20 cellular contexts compared by ENCODE assay signal in the genomic region with DNA sequence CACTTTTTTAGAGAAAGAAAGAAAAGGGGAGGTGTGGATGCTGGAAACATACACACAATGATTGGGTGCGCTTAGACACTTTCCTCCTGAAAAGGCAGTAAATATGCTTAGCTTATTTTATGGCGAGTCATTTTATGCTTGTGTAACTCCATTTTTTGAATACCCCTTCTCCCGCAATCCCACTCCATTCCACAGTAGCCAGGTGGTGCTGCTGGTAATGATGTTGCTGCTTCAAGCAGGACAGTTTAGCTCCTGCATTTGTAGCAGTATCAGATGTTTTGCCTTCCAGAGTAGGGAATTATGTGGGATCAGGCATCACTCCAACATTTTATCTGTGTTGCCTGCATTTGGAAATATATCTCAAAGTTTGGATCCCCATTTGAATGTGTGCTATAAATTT.
DNase-seq lines count a peak whose midpoint lies in the region; ATAC-seq, FAIRE-seq and TF ChIP-seq lines count a peak whose summit lies in the region.
"Had no signal": no experiment of that assay in that cellular context is flagged by ENCODE, and none has a peak within 500 bp of the region (broad histone marks: within the 10 kb centered on the region; RNA-seq: fewer than 3 reads in every experiment).

No MANE protein-coding gene starts in this region.

- TF ChIP-seq CTCF in astrocyte of the spinal cord (IDR thresholded peaks at IDR 0.05; ENCODE audit: low read depth, low read length) (no peak), nephron (IDR thresholded peaks at IDR 0.05; ENCODE audit: unreplicated experiment in 3 of 3) (no peak), type B pancreatic cell (conservative IDR thresholded peaks at IDR 0.05) (no peak)

- TF ChIP-seq POLR2A in GM12892 (IDR thresholded peaks at IDR 0.05; ENCODE audit: low read depth, low read length): no peak

- DNase-seq in NCI-H226 (peak; percentile 12), amniotic epithelial cell (ENCODE audit: low read depth) (peak; percentile 1), astrocyte of the spinal cord (ENCODE audit: low read depth, low spot score) (peak; percentile 8), type B pancreatic cell (ENCODE audit: extremely low spot score, unreplicated experiment) (no peak), GM12892 (ENCODE audit: insufficient read length) (no peak), NCI-H1048 (lab: John Stamatoyannopoulos, UW) (no peak)
- DNase-seq: C1 segment of cervical spinal cord; Calu3; CD4-positive, alpha-beta memory T cell; COR-L47; DMS79; EL; GDM1; GOT3; H9 had no signal

- H3K27ac Mint-ChIP-seq in nephron: peak overlapping the region in 2 of 3 experiments; percentile 42 to 77
- H3K27ac Mint-ChIP-seq in type B pancreatic cell: no peak overlapping the region
- H3K27ac Mint-ChIP-seq: CD4-positive, alpha-beta memory T cell; H9 had no signal

- no peak overlapping the region for H3K4me3 Mint-ChIP-seq in nephron
- H3K4me3 Mint-ChIP-seq in type B pancreatic cell: no peak overlapping the region
- H3K4me3 Mint-ChIP-seq: CD4-positive, alpha-beta memory T cell; H9 had no signal

- peaks cover 29% of the 10 kb centered on the region for H3K9me3 Mint-ChIP-seq in nephron
- peaks cover 7% of the 10 kb centered on the region for H3K9me3 Mint-ChIP-seq in type B pancreatic cell

- no peak for ATAC-seq in GM18858 (IDR thresholded peaks at IDR 0.05; ENCODE audit: unreplicated experiment)
- ATAC-seq: GM12878, HCT116 had no signal

- H3K4me3 ChIP-seq in astrocyte of the spinal cord (ENCODE audit: low read depth, low read length): no peak overlapping the region
- H3K4me3 ChIP-seq: GM12878 had no signal

- H3K4me1 Mint-ChIP-seq in nephron (no peaks in the 10 kb centered on the region), type B pancreatic cell (ENCODE audit: unreplicated experiment) (no peaks in the 10 kb centered on the region)
- H3K4me1 Mint-ChIP-seq: CD4-positive, alpha-beta memory T cell had no signal

- in situ Hi-C loops in astrocyte of the spinal cord (cut with HindIII; ENCODE audit: low sequenced_read_pairs): no loop called here

- no peak for FAIRE-seq in GM12892 (lab: Jason Lieb, UNC)
- FAIRE-seq: GM12878, GM18507 had no signal

- no peaks in the 10 kb centered on the region for H3K36me3 Mint-ChIP-seq in nephron (ENCODE audit: low read depth)
- no peaks in the 10 kb centered on the region for H3K36me3 Mint-ChIP-seq in type B pancreatic cell
- H3K36me3 Mint-ChIP-seq: CD4-positive, alpha-beta memory T cell had no signal

- H3K27me3 Mint-ChIP-seq in nephron (ENCODE audit: low read depth) (no peaks in the 10 kb centered on the region), type B pancreatic cell (no peaks in the 10 kb centered on the region)
- H3K27me3 Mint-ChIP-seq: CD4-positive, alpha-beta memory T cell had no signal

Comparison
In these comparisons a context has a peak if more than half of its experiments do, and no peak if none do; other contexts are left out.
1. DNase-seq: peak in NCI-H226 (single experiment), amniotic epithelial cell (single experiment) and astrocyte of the spinal cord (single experiment); none in type B pancreatic cell (single experiment), GM12892 (single experiment) and NCI-H1048 (single experiment).